8 cellular contexts compared by ENCODE assay signal in genomic region chr2:70089946-70090523, GRCh38.
DNase-seq lines count a peak whose midpoint lies in the region; ATAC-seq and TF ChIP-seq lines count a peak whose summit lies in the region.

No MANE protein-coding gene starts in this region.

- no peaks in the 10 kb centered on the region for H3K27me3 Mint-ChIP-seq in nephron (ENCODE audit: low read depth)

- H3K27me3 ChIP-seq in Loucy (ENCODE audit: insufficient read depth, low read length, poor library complexity, severe bottlenecking), result peaks cover 6% of the 10 kb centered on the region

- ATAC-seq in GM18858 (IDR thresholded peaks at IDR 0.05; ENCODE audit: unreplicated experiment), result no peak

- H3K4me1 Mint-ChIP-seq in nephron, result peaks cover 40% of the 10 kb centered on the region

- peaks cover 8% of the 10 kb centered on the region; the same call in 1 of the 2 replicates for H3K36me3 ChIP-seq in Loucy (ENCODE audit: insufficient read depth, low read length)

- TF ChIP-seq CTCF in Loucy (conservative IDR thresholded peaks at IDR 0.05; ENCODE audit: low read length), result no peak
- no peak for TF ChIP-seq CTCF in choroid plexus epithelial cell (conservative IDR thresholded peaks at IDR 0.05; ENCODE audit: low read depth, low read length)
- no peak for TF ChIP-seq CTCF in nephron (IDR thresholded peaks at IDR 0.05; ENCODE audit: unreplicated experiment in 3 of 3)

- peaks cover 15% of the 10 kb centered on the region for H3F3A ChIP-seq in Loucy (ENCODE audit: low read depth)

- H3K9ac ChIP-seq in Loucy (ENCODE audit: low read depth, low read length, poor library complexity, severe bottlenecking), result peak overlapping the region; percentile 100

- peaks cover 35% of the 10 kb centered on the region for H3K4me1 ChIP-seq in Loucy (ENCODE audit: insufficient read depth, low read length, poor library complexity, severe bottlenecking)

- peak overlapping the region; percentile 99 for H3K4me2 ChIP-seq in Loucy (ENCODE audit: low read depth, low read length, poor library complexity, severe bottlenecking)

- H3K9me3 Mint-ChIP-seq in nephron, result no peaks in the 10 kb centered on the region

- H2AFZ ChIP-seq in Loucy (ENCODE audit: low read length), result no peak overlapping the region

- no peaks in the 10 kb centered on the region for H3K9me3 ChIP-seq in Loucy (ENCODE audit: insufficient read depth, low read depth, low read length)

- H4K20me1 ChIP-seq in Loucy (ENCODE audit: insufficient read depth, low read length, poor library complexity, severe bottlenecking), result peaks cover 31% of the 10 kb centered on the region

- DNase-seq in CD1c-positive myeloid dendritic cell (ENCODE audit: extremely low spot score) (peak; percentile 48), choroid plexus epithelial cell (ENCODE audit: low read depth) (no peak), T1000 (lab: John Stamatoyannopoulos, UW) (no peak), COLO668 (lab: John Stamatoyannopoulos, UW; ENCODE audit: unreplicated experiment) (no peak), amniotic stem cell (lab: John Stamatoyannopoulos, UW) (no peak)

- H3K9me2 ChIP-seq in Loucy (replicated peaks; ENCODE audit: low read depth, low read length), result no peaks in the 10 kb centered on the region

- H3K4me3 ChIP-seq in Loucy (ENCODE audit: low read length, poor library complexity, severe bottlenecking), result peak overlapping the region; percentile 99
- peak overlapping the region; percentile 75 for H3K4me3 ChIP-seq in choroid plexus epithelial cell (ENCODE audit: low read depth, low read length)

- H3K4me3 Mint-ChIP-seq in nephron, result peak overlapping the region; percentile 97 to 100 (median 99)

- peaks cover 44% of the 10 kb centered on the region for H3K36me3 Mint-ChIP-seq in nephron (ENCODE audit: low read depth)

- peak overlapping the region; percentile 100 for H3K27ac Mint-ChIP-seq in nephron

- H3K79me2 ChIP-seq in Loucy (ENCODE audit: insufficient read depth, low read length), result peaks cover 51% of the 10 kb centered on the region
